In the genomic region with DNA sequence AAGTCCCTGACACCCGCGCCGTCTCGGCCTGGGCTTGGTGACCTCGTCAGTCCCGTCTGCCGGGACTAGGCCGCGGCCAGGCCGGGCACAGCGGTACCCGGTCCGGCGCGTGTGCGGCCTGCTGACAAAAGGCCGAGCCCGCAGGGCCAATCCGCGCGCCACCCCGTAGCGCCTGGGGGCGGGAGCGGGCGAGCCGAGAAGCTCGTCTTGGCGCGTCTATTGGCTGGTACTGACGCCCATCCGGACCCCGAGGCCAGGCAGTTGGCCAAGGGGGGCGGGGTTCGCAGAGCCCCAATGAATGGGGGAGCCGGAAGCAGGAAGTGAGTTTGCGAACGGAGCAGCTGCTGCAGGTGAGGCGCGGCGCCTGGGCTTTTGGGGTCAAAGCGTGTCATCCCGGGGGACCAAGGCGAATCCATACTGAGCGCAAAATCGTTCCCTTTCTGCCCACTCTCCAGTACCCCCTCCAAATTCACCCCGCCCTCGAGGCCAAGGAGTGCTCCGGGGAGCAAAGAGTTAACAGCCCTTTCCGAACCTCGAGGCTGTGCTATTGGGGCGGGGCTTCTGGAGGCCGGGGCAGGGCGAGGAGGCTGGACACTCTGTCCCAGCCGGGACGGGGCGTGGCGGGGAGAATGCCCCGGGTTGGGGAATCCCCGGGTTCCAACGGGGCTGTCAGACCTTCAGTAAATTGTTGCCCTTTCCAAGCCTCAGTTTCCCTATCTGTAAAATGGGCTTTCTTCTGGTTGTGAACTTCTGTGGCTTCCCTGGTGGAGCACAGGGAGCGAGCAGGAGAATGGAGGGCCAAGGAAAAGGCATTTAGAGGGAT, we compare ENCODE assay signal across 8 cellular contexts. TPM values are rescaled to one million over a fixed set of nuclear protein-coding genes. Genes with fewer than 3 reads are reported as not detected.
DNase-seq lines count a peak whose midpoint lies in the region; ATAC-seq and TF ChIP-seq lines count a peak whose summit lies in the region.

A gene with protein sequence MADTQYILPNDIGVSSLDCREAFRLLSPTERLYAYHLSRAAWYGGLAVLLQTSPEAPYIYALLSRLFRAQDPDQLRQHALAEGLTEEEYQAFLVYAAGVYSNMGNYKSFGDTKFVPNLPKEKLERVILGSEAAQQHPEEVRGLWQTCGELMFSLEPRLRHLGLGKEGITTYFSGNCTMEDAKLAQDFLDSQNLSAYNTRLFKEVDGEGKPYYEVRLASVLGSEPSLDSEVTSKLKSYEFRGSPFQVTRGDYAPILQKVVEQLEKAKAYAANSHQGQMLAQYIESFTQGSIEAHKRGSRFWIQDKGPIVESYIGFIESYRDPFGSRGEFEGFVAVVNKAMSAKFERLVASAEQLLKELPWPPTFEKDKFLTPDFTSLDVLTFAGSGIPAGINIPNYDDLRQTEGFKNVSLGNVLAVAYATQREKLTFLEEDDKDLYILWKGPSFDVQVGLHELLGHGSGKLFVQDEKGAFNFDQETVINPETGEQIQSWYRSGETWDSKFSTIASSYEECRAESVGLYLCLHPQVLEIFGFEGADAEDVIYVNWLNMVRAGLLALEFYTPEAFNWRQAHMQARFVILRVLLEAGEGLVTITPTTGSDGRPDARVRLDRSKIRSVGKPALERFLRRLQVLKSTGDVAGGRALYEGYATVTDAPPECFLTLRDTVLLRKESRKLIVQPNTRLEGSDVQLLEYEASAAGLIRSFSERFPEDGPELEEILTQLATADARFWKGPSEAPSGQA (plus strand): TSS at position 319 of the 823 bp plus-strand sequence. CDS start 1,767 bp downstream, outside the sequence.

- intact Hi-C loops in left lung (cut with DNase I) = no loop called here

- no peaks in the 10 kb centered on the region for H3K27me3 ChIP-seq in BLaER1
- no peaks in the 10 kb centered on the region for H3K27me3 ChIP-seq in left lung

- H3K27ac ChIP-seq in BLaER1 = peak within 1 kb of the TSS; percentile 93
- H3K27ac ChIP-seq in left lung = peak within 1 kb of the TSS; percentile 81 to 84

- H3K9me3 ChIP-seq in BLaER1 (no peaks in the 10 kb centered on the region), left lung (no peaks in the 10 kb centered on the region)

- peaks cover 14% of the 10 kb centered on the region for H3K4me1 ChIP-seq in BLaER1
- peaks cover 5 to 34% of the 10 kb centered on the region in 2 donors for H3K4me1 ChIP-seq in left lung

- peak within 1 kb of the TSS; percentile 97 for H3K4me2 ChIP-seq in BLaER1

- H3K9ac ChIP-seq in BLaER1 = peak within 1 kb of the TSS; percentile 94

- peak within 1 kb of the TSS; percentile 89 for H3K4me3 ChIP-seq in BLaER1
- H3K4me3 ChIP-seq in left lung = peak within 1 kb of the TSS; percentile 53 to 72

- TF ChIP-seq CTCF in left lung (IDR thresholded peaks at IDR 0.05) = no peak

- DNase-seq in NCI-H69 (lab: John Stamatoyannopoulos, UW) = peak; percentile 99
- peak; percentile 94 for DNase-seq in activated CD4-positive, alpha-beta T cell treated with anti-CD3 and anti-CD28 coated beads, Interleukin-2, amount 50 U/mL, for 1 hour
- peak; percentile 95 for DNase-seq in dedifferentiated amniotic fluid mesenchymal stem cell (ENCODE audit: extremely low spot score)
- peak; percentile 97 to 99 for DNase-seq in left lung
- DNase-seq in stimulated activated CD4-positive, alpha-beta T cell treated with anti-CD3 and anti-CD28 coated beads, Interleukin-2, amount 100 ng/mL, for 48 hours = peak; percentile 95

- peak; percentile 87 for ATAC-seq in GM19328 (IDR thresholded peaks at IDR 0.05; ENCODE audit: unreplicated experiment)
- peak; percentile 91 for ATAC-seq in HG03520 (IDR thresholded peaks at IDR 0.05; ENCODE audit: unreplicated experiment)
- ATAC-seq in left lung = peak; percentile 96

- H3K36me3 ChIP-seq in BLaER1 = peaks cover 50% of the 10 kb centered on the region
- H3K36me3 ChIP-seq in left lung = peaks cover 0 to 39% of the 10 kb centered on the region in 2 donors

- H4K20me1 ChIP-seq in BLaER1 = peaks cover 38% of the 10 kb centered on the region

RNA-seq across cellular contexts. Expression of the gene that starts here (rescaled TPM):
- 10 to 100 TPM; 46.4 to 68.1 TPM for total RNA-seq in left lung

Comparison
In these comparisons a context has a peak if more than half of its experiments do, and no peak if none do; other contexts are left out.
1. Peak in every context shown above with its lines: DNase-seq, ATAC-seq, H3K4me3 ChIP-seq and H3K27ac ChIP-seq.